9 cellular contexts compared by ENCODE assay signal in the genomic region with DNA sequence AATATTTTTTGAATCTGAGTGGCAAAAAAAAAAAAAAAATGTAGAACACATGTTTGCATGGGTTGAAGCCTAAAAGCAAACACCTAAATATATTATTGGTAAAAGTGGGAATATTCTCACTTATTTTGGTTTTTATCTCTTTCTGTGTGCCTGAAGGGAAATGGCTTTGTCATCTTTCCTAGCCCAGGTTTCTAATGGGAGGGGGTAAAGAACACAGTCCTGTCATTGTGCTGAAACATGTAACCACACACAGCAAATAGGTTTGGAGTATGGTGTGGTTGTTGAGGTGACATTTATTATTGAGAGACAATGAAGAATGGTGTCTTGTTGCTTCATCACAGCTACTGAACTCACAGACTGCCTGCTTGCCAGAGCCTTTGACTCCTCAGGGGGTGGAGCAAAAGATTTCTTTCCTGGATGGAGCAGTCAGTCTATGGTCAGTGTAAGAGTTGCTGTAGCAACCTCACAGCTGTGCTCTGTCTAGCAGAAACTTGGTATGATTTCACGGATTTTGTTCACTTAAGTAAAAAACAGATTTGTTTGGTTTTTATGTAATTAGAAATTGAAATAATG.
DNase-seq lines count a peak whose midpoint lies in the region; ATAC-seq, FAIRE-seq and TF ChIP-seq lines count a peak whose summit lies in the region.
"Had no signal": no experiment of that assay in that cellular context is flagged by ENCODE, and none has a peak within 500 bp of the region (broad histone marks: within the 10 kb centered on the region; RNA-seq: fewer than 3 reads in every experiment).

No MANE protein-coding gene starts in this region.

- H3K4me3 Mint-ChIP-seq in nephron (no peak overlapping the region), natural killer cell (no peak overlapping the region)

- H3K4me1 Mint-ChIP-seq in nephron (peaks cover 10% of the 10 kb centered on the region), natural killer cell (no peaks in the 10 kb centered on the region)

- peak; percentile 82 for ATAC-seq in esophagus mucosa
- no peak for ATAC-seq in HG03469 (IDR thresholded peaks at IDR 0.05; ENCODE audit: unreplicated experiment)
- no peak for ATAC-seq in HG03354 (IDR thresholded peaks at IDR 0.05; ENCODE audit: poor library complexity, severe bottlenecking, unreplicated experiment)
- ATAC-seq in natural killer cell = no peak

- peak overlapping the region; percentile 36 to 81 (median 47) for H3K27ac Mint-ChIP-seq in nephron
- H3K27ac Mint-ChIP-seq in natural killer cell = no peak overlapping the region

- TF ChIP-seq CTCF in nephron (IDR thresholded peaks at IDR 0.05; ENCODE audit: unreplicated experiment in 3 of 3) (no peak), natural killer cell (IDR thresholded peaks at IDR 0.05) (no peak)

- no peak for FAIRE-seq in urothelium cell line (lab: Jason Lieb, UNC)

- H3K27me3 Mint-ChIP-seq in nephron (ENCODE audit: low read depth) (no peaks in the 10 kb centered on the region), natural killer cell (ENCODE audit: low read depth in 2 of 2) (no peaks in the 10 kb centered on the region)

- H3K36me3 Mint-ChIP-seq in nephron (ENCODE audit: low read depth) (peaks cover 6% of the 10 kb centered on the region), natural killer cell (no peaks in the 10 kb centered on the region)

- DNase-seq in GM04504 (ENCODE audit: low read depth) = peak; percentile 73
- peak; percentile 47 for DNase-seq in NCI-H2196 treated with DMSO at 0.1 percent for 48 hours (lab: John Stamatoyannopoulos, UW; ENCODE audit: unreplicated experiment)
- no peak for DNase-seq in urothelium cell line (ENCODE audit: low spot score)
- DNase-seq in natural killer cell = no peak
- DNase-seq: activated effector memory CD4-positive, alpha-beta T cell treated with anti-CD3 and anti-CD28 coated beads, Interleukin-2, amount 50 U/mL, for 16 hours had no signal

- intact Hi-C loops in natural killer cell (cut with micrococcal nuclease) = no loop called here

- H3K9me3 Mint-ChIP-seq in nephron = no peaks in the 10 kb centered on the region
- H3K9me3 Mint-ChIP-seq in natural killer cell = no peaks in the 10 kb centered on the region

Comparison
In these comparisons a context has a peak if more than half of its experiments do, and no peak if none do; other contexts are left out.
1. DNase-seq: peak in GM04504 (single experiment) and NCI-H2196 treated with DMSO at 0.1 percent for 48 hours (single experiment); none in urothelium cell line (single experiment) and natural killer cell (single experiment).
2. H3K27ac Mint-ChIP-seq: peak in nephron (3 of 3); none in natural killer cell (0 of 2).